36 cellular contexts compared by ENCODE assay signal in the genomic region with DNA sequence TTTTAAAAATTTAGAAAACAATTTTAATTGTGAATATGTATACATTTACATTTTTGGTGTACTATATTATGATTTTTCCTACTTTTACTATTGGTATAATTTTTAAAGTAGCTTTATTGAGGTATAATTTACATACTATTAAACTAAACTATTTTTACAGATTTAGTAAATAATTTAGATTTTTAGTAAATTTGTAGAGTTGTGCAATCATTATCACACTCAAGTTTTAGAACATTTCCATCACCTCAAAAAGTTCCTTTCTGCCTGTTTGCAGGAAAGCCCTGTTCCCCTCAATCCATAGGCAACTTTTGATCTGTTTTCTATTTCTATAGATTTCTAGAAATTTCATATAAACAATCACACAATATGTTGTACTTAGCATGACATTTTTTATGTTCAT.
"Had no signal": no experiment of that assay in that cellular context is flagged by ENCODE, and none has a peak within 500 bp of the region (broad histone marks: within the 10 kb centered on the region; RNA-seq: fewer than 3 reads in every experiment).

No MANE protein-coding gene starts in this region.

- DNase-seq: MG63, MM.1S, MV-4-11, NCI-H1048, NCI-H1092, NCI-H1092 treated with DMSO at 0.1 percent for 48 hours, NCI-H1105, NCI-H1105 treated with DMSO at 0.1 percent for 48 hours, NCI-H1417, NCI-H1417 treated with DMSO at 0.1 percent for 48 hours, NCI-H1436, NCI-H1436 treated with DMSO at 0.1 percent for 48 hours, NCI-H146, NCI-H1694, NCI-H1694 treated with DMSO at 0.1 percent for 48 hours, NCI-H187, NCI-H187 treated with DMSO at 0.1 percent for 48 hours, NCI-H1930, NCI-H2029, NCI-H2029 treated with DMSO at 0.1 percent for 48 hours, NCI-H2081, NCI-H2081 treated with DMSO at 0.1 percent for 48 hours, NCI-H2107, NCI-H2171, NCI-H2171 treated with DMSO at 0.1 percent for 48 hours, NCI-H2227 treated with DMSO at 0.1 percent for 48 hours, NCI-H226, NCI-H345, NCI-H446, NCI-H446 treated with DMSO at 0.1 percent for 48 hours, NCI-H510A, NCI-H510A treated with DMSO at 0.1 percent for 48 hours, NCI-H524, NCI-H524 treated with DMSO at 0.1 percent for 48 hours, NCI-H526, NCI-H526 treated with DMSO at 0.1 percent for 48 hours had no signal

- H3K4me3 ChIP-seq: MG63 had no signal

- H3K9me3 ChIP-seq: MG63 had no signal

- H3K27me3 ChIP-seq: MG63 had no signal
